8 cellular contexts compared by ENCODE assay signal in the genomic region with DNA sequence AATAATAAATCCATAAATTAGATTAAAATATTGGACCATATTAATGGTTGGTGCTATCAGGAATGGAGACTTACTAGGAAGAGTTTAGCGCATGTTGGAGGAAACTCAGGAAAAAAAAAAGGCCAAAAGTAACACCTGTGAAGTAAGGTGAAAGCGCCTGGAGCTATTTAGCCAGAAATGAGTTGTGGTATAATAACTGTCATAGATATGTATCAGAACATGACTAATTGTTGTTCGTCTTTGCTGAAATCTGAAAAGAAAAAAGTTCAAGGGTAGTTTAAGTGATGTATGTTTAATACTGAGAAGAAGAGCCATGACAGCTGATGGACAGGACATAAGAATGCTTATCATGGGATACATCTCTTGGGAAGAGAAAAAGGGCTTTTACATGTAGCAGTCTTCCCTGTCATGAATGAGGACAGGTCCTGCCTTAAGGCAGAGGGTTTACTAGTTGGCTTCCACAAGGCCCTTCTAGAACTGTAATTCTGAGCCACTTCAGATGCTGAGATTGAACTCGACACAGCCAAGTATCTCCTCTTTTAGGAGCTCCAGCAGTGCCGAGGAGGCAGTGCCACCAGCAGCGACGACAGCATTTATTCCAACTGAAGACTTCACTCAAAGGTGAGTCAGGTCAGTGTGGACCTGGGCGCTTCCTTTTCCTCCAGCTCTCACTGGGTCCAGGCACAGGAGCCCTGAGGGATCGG. TPM values are rescaled to one million over a fixed set of nuclear protein-coding genes. Genes with fewer than 3 reads are reported as not detected.
A peak's percentile ranks its signal among the peaks of the same experiment; 100 is the strongest.
DNase-seq lines count a peak whose midpoint lies in the region; ATAC-seq and TF ChIP-seq lines count a peak whose summit lies in the region.

No MANE protein-coding gene starts in this region.

- H3K36me3 ChIP-seq in Karpas-422 (ENCODE audit: insufficient read depth, low read length) (no peaks in the 10 kb centered on the region), duodenal mucosa (ENCODE audit: control insufficient read depth in 1 of 2, insufficient read depth in 2 of 2, low read length in 2 of 2) (no peaks in the 10 kb centered on the region)

- peak overlapping the region; percentile 81; the same call in 1 of the 2 replicates for H2AFZ ChIP-seq in Karpas-422 (ENCODE audit: low read length)

- TF ChIP-seq CTCF in omental fat pad (IDR thresholded peaks at IDR 0.05) = no peak

- no peaks in the 10 kb centered on the region for H3K79me2 ChIP-seq in Karpas-422 (ENCODE audit: low read length)

- no peak overlapping the region for H3K27ac ChIP-seq in Karpas-422 (ENCODE audit: low read length)
- H3K27ac ChIP-seq in duodenal mucosa (ENCODE audit: low read depth, low read length) = no peak overlapping the region

- no peak overlapping the region; the same call in 1 of the 2 replicates for H3K9ac ChIP-seq in Karpas-422 (ENCODE audit: low read length)
- H3K9ac ChIP-seq in duodenal mucosa (ENCODE audit: low read depth in 1 of 2, low read length in 2 of 2) = peak overlapping the region in 1 of 2 donors; percentile 38

- H3K27me3 ChIP-seq in Karpas-422 (ENCODE audit: low read length) = no peaks in the 10 kb centered on the region; the same call in 1 of the 2 replicates
- H3K27me3 ChIP-seq in duodenal mucosa (ENCODE audit: control insufficient read depth in 1 of 2, insufficient read depth in 2 of 2, low read length in 2 of 2) = peaks cover 15 to 27% of the 10 kb centered on the region in 2 donors

- H3K9me2 ChIP-seq in Karpas-422 (replicated peaks; ENCODE audit: insufficient read depth, low read length) = no peaks in the 10 kb centered on the region

- no peaks in the 10 kb centered on the region for H3K9me3 ChIP-seq in Karpas-422 (ENCODE audit: low read length)
- H3K9me3 ChIP-seq in duodenal mucosa (ENCODE audit: control insufficient read depth in 1 of 2, low read length in 2 of 2) = no peaks in the 10 kb centered on the region

- ATAC-seq in omental fat pad (ENCODE audit: low FRiP score) = peak; percentile 28

- H3K4me3 ChIP-seq in Karpas-422 (ENCODE audit: low read length) (no peak overlapping the region), duodenal mucosa (ENCODE audit: low read depth in 1 of 2, low read length in 2 of 2) (peak overlapping the region; percentile 65 to 68)

- DNase-seq in NCI-H526 treated with DMSO at 0.1 percent for 48 hours (lab: John Stamatoyannopoulos, UW) (peak; percentile 22), NCI-H526 (lab: John Stamatoyannopoulos, UW) (no peak), Karpas-422 (no peak), omental fat pad (ENCODE audit: low spot score) (no peak), germinal center (ENCODE audit: low spot score) (no peak), AML-193 (lab: John Stamatoyannopoulos, UW) (no peak), NOMO-1 (lab: John Stamatoyannopoulos, UW; ENCODE audit: unreplicated experiment in 2 of 2) (no peak)

- no peaks in the 10 kb centered on the region for H4K20me1 ChIP-seq in Karpas-422 (ENCODE audit: insufficient read depth, low read depth, low read length)

- H3K4me1 ChIP-seq in Karpas-422 (ENCODE audit: low read length) (peaks cover 14% of the 10 kb centered on the region), duodenal mucosa (ENCODE audit: control insufficient read depth in 1 of 2, insufficient read depth in 2 of 2, low read length in 2 of 2) (peaks cover 5 to 11% of the 10 kb centered on the region in 2 donors)

- H3K4me2 ChIP-seq in Karpas-422 (ENCODE audit: low read depth, low read length, poor library complexity, severe bottlenecking) = peak overlapping the region; percentile 85

RNA-seq across cellular contexts. Expression of gene CAMK4, which starts 0.9 kb away (rescaled TPM):
- 0.04 and 1.6 TPM in 2 replicates for total RNA-seq in Karpas-422 (2014; rRNA removed; shearing (Covaris generic); ENCODE audit: low replicate concordance)
- total RNA-seq in omental fat pad = 1 to 10 TPM in 2 of 4 donors, under 1 TPM in 2; 0.44 to 3.8 (median 1.7) TPM
